ENCODE assay signal across 1 cellular context in the genomic region with DNA sequence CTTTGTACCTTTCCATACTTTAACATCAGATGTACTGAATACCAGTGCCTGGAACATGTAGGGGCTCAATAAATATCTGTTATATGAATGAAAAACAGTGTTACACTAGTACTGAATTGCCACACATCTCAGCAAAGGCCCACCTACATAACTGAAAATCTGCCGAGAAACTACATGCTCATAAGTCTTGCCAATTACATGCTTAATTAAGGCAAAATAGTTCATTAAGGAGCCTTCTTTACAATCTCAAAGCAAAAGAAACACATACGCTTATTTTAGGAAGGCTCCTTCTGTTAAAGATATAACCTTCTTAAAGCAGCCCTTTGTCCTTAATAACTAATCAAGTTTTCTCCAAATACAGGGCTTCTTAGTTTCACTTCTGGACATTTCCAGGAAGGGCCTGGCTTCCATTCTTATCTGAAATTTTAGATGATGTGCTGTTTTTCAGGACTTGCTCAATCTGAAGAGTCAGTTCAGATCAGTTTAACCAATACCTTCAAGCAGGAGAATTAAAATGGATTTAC.
TF ChIP-seq lines count a peak whose summit lies in the region.

No MANE protein-coding gene starts in this region.

TF ChIP-seq in A549, 52 proteins besides CTCF, POLR2A, EP300 and RAD21 (continued from another document):
- TF ChIP-seq, protein P1, sequence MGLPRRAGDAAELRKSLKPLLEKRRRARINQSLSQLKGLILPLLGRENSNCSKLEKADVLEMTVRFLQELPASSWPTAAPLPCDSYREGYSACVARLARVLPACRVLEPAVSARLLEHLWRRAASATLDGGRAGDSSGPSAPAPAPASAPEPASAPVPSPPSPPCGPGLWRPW (IDR thresholded peaks at IDR 0.05), result no peak
- TF ChIP-seq RCOR1 (IDR thresholded peaks at IDR 0.05; ENCODE audit: low read depth, low read length), result no peak
- no peak for TF ChIP-seq ESRRA (IDR thresholded peaks at IDR 0.05; ENCODE audit: borderline replicate concordance, low read length)
- no peak for TF ChIP-seq MAZ (IDR thresholded peaks at IDR 0.05; ENCODE audit: borderline replicate concordance, low read depth, low read length)
